Comparison of ENCODE assay signal across 8 cellular contexts in genomic region chr1:62373221-62373620, GRCh38. TPM values are rescaled to one million over a fixed set of nuclear protein-coding genes. Genes with fewer than 3 reads are reported as not detected.
"Had no signal": no experiment of that assay in that cellular context is flagged by ENCODE, and none has a peak within 500 bp of the region (broad histone marks: within the 10 kb centered on the region; RNA-seq: fewer than 3 reads in every experiment).

No MANE protein-coding gene starts in this region.

- DNase-seq: GOT3, H7, IMR-90, KG1 had no signal

- ATAC-seq: K562 had no signal

- H3K4me3 ChIP-seq: HAP-1, K562 had no signal

- H3K36me3 ChIP-seq: HAP-1 had no signal

RNA-seq across cellular contexts. Expression of gene KANK4, which starts 54.0 kb away (rescaled TPM):
- total RNA-seq: H4, HT-29, IMR-90, K562 had no signal
- polyA plus RNA-seq: IMR-90, K562 had no signal
